Comparison of ENCODE assay signal across 2 cellular contexts in the genomic region with DNA sequence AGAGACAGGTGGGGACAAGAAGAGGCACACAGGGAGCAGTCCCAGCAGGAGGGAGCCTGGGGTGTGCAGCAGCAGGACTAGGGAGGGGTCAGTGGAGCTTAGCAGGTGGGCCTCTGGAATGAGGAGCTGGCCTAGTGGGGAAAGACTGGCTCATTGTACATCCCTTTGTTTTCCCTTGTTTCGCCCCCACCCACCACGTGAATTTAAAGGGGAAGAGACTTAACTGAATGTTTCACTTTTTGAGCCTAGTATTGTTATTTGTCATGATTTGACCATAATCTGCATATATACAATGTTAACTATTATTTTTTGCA.
TF ChIP-seq lines count a peak whose summit lies in the region.

No MANE protein-coding gene starts in this region.

TF ChIP-seq in HEK293, 187 proteins besides CTCF, POLR2A, EP300 and RAD21 (continued from another document):
- no peak for TF ChIP-seq GLI4 (tag by site-specific recombination; IDR thresholded peaks at IDR 0.05)

TF ChIP-seq in H1, 55 proteins besides CTCF, POLR2A, EP300 and RAD21 (continued from another document):
- no peak for TF ChIP-seq SP1 (IDR thresholded peaks at IDR 0.05; ENCODE audit: low read depth, low read length)
- TF ChIP-seq CBX8 (IDR thresholded peaks at IDR 0.05; ENCODE audit: borderline replicate concordance, low read depth, low read length) = no peak
- no peak for TF ChIP-seq SIX5 (IDR thresholded peaks at IDR 0.05; ENCODE audit: low read depth, low read length)
- no peak for TF ChIP-seq SAP30 (IDR thresholded peaks at IDR 0.05; ENCODE audit: insufficient read depth, insufficient replicate concordance, low read length)
